Comparison of ENCODE assay signal across 1 cellular context in the genomic region with DNA sequence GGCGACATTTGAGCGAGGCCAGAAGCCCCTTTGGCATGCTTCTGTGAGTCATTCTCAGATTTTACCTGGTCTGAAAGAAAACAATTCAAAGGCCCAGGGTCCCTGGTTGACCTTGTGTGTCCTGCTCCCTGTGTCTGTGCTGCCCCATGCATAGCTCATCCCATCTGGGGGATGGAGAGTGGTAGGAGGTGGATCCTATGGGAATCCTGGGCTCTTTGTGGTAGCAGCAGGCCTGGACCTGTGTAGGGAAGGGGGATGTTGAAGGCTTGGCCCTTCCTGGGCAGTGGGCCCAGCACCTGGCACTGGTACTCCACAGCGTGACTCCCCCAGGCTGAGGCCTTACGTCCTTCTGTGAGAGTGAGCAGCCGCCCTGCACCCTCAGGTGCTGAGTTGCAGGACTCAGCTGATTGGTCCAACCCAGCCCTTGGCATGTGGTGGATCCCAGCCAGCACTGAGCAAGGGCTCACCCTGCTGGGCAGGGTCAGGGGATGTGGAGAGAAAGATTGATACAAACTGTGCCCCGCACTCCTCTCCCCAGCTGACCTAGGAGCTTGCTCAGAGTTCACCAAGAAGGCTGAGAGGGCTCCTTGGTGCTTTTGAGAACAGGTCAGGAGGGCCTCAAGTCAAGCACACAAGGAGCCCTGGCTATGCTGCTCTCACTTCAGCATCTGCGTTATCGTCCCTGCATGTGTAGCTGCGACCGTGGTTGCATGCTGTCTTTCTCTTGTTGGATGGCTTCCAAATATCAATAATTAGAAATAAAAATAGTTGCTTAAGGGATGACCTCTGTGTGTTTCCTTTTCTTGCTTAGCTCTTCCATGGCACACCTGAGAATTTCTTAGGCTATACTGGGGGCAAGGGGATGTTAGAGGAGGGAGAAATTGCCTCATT.
TF ChIP-seq lines count a peak whose summit lies in the region.

No MANE protein-coding gene starts in this region.

TF ChIP-seq in H1, 55 proteins besides CTCF, POLR2A, EP300 and RAD21:
- TF ChIP-seq ATF2 (IDR thresholded peaks at IDR 0.05; ENCODE audit: low read length): no peak
- TF ChIP-seq, protein P1, sequence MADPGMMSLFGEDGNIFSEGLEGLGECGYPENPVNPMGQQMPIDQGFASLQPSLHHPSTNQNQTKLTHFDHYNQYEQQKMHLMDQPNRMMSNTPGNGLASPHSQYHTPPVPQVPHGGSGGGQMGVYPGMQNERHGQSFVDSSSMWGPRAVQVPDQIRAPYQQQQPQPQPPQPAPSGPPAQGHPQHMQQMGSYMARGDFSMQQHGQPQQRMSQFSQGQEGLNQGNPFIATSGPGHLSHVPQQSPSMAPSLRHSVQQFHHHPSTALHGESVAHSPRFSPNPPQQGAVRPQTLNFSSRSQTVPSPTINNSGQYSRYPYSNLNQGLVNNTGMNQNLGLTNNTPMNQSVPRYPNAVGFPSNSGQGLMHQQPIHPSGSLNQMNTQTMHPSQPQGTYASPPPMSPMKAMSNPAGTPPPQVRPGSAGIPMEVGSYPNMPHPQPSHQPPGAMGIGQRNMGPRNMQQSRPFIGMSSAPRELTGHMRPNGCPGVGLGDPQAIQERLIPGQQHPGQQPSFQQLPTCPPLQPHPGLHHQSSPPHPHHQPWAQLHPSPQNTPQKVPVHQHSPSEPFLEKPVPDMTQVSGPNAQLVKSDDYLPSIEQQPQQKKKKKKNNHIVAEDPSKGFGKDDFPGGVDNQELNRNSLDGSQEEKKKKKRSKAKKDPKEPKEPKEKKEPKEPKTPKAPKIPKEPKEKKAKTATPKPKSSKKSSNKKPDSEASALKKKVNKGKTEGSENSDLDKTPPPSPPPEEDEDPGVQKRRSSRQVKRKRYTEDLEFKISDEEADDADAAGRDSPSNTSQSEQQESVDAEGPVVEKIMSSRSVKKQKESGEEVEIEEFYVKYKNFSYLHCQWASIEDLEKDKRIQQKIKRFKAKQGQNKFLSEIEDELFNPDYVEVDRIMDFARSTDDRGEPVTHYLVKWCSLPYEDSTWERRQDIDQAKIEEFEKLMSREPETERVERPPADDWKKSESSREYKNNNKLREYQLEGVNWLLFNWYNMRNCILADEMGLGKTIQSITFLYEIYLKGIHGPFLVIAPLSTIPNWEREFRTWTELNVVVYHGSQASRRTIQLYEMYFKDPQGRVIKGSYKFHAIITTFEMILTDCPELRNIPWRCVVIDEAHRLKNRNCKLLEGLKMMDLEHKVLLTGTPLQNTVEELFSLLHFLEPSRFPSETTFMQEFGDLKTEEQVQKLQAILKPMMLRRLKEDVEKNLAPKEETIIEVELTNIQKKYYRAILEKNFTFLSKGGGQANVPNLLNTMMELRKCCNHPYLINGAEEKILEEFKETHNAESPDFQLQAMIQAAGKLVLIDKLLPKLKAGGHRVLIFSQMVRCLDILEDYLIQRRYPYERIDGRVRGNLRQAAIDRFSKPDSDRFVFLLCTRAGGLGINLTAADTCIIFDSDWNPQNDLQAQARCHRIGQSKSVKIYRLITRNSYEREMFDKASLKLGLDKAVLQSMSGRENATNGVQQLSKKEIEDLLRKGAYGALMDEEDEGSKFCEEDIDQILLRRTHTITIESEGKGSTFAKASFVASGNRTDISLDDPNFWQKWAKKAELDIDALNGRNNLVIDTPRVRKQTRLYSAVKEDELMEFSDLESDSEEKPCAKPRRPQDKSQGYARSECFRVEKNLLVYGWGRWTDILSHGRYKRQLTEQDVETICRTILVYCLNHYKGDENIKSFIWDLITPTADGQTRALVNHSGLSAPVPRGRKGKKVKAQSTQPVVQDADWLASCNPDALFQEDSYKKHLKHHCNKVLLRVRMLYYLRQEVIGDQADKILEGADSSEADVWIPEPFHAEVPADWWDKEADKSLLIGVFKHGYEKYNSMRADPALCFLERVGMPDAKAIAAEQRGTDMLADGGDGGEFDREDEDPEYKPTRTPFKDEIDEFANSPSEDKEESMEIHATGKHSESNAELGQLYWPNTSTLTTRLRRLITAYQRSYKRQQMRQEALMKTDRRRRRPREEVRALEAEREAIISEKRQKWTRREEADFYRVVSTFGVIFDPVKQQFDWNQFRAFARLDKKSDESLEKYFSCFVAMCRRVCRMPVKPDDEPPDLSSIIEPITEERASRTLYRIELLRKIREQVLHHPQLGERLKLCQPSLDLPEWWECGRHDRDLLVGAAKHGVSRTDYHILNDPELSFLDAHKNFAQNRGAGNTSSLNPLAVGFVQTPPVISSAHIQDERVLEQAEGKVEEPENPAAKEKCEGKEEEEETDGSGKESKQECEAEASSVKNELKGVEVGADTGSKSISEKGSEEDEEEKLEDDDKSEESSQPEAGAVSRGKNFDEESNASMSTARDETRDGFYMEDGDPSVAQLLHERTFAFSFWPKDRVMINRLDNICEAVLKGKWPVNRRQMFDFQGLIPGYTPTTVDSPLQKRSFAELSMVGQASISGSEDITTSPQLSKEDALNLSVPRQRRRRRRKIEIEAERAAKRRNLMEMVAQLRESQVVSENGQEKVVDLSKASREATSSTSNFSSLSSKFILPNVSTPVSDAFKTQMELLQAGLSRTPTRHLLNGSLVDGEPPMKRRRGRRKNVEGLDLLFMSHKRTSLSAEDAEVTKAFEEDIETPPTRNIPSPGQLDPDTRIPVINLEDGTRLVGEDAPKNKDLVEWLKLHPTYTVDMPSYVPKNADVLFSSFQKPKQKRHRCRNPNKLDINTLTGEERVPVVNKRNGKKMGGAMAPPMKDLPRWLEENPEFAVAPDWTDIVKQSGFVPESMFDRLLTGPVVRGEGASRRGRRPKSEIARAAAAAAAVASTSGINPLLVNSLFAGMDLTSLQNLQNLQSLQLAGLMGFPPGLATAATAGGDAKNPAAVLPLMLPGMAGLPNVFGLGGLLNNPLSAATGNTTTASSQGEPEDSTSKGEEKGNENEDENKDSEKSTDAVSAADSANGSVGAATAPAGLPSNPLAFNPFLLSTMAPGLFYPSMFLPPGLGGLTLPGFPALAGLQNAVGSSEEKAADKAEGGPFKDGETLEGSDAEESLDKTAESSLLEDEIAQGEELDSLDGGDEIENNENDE (IDR thresholded peaks at IDR 0.05; ENCODE audit: insufficient replicate concordance, low read length): no peak
- TF ChIP-seq SAP30 (IDR thresholded peaks at IDR 0.05; ENCODE audit: insufficient read depth, insufficient replicate concordance, low read length): no peak
- TF ChIP-seq ASH2L (IDR thresholded peaks at IDR 0.05; ENCODE audit: low read length): no peak
